Comparison of ENCODE assay signal across 8 cellular contexts in genomic region chr5:107248065-107248695, GRCh38.
A peak's percentile ranks its signal among the peaks of the same experiment; 100 is the strongest.
DNase-seq lines count a peak whose midpoint lies in the region; ATAC-seq and TF ChIP-seq lines count a peak whose summit lies in the region.

No MANE protein-coding gene starts in this region.

- H3K36me3 ChIP-seq in SK-N-SH (replicated peaks in 1 of 2; ENCODE audit: control insufficient read depth in 1 of 2, insufficient read depth in 2 of 2, low read length in 1 of 2) (no peaks in the 10 kb centered on the region), mesenchymal stem cell (ENCODE audit: control insufficient read depth in 1 of 2, insufficient read depth in 2 of 2, low read depth in 1 of 2, low read length in 2 of 2) (no peaks in the 10 kb centered on the region), tibial nerve (no peaks in the 10 kb centered on the region)

- no peak overlapping the region for H3K23ac ChIP-seq in mesenchymal stem cell (ENCODE audit: low read length in 2 of 2)

- H3K9me3 ChIP-seq in SK-N-SH: no peaks in the 10 kb centered on the region
- H3K9me3 ChIP-seq in mesenchymal stem cell (ENCODE audit: control insufficient read depth, low read length): no peaks in the 10 kb centered on the region
- H3K9me3 ChIP-seq in tibial nerve: no peaks in the 10 kb centered on the region

- no peak overlapping the region for H3K9ac ChIP-seq in SK-N-SH
- H3K9ac ChIP-seq in mesenchymal stem cell (ENCODE audit: low read length): no peak overlapping the region

- H3K4me1 ChIP-seq in SK-N-SH (ENCODE audit: control insufficient read depth in 1 of 2, insufficient read depth in 2 of 2, low read depth in 1 of 2, low read length in 1 of 2) (no peaks in the 10 kb centered on the region; a peak in 1 of 4 replicates), mesenchymal stem cell (ENCODE audit: control insufficient read depth, insufficient read depth, low read depth, low read length) (no peaks in the 10 kb centered on the region), tibial nerve (peaks cover 0 to 3% (median 0%) of the 10 kb centered on the region in 4 donors)

- H3K9me2 ChIP-seq in SK-N-SH: no peaks in the 10 kb centered on the region

- DNase-seq in Right ventricle myocardium superior: peak; percentile 53
- DNase-seq in Right ventricle myocardium inferior (ENCODE audit: missing footprints): no peak
- peak in 1 of 2 experiments; percentile 2 for DNase-seq in HL-60 (ENCODE audit: low read depth in 1 of 2, low spot score in 1 of 2)
- DNase-seq in SK-N-SH: peak; percentile 40
- DNase-seq in ecto neural progenitor cell (ENCODE audit: low spot score): peak; percentile 71
- DNase-seq in mesenchymal stem cell: peak; percentile 24
- peak; percentile 22 to 59 for DNase-seq in tibial nerve (ENCODE audit: low spot score in 2 of 2)

- H3K79me2 ChIP-seq in SK-N-SH (ENCODE audit: insufficient read depth): no peaks in the 10 kb centered on the region

- H4K20me1 ChIP-seq in SK-N-SH (ENCODE audit: insufficient read depth): no peaks in the 10 kb centered on the region

- H3K4me3 ChIP-seq in HL-60 (replicated peaks; ENCODE audit: insufficient read depth, low read length) (no peak overlapping the region), SK-N-SH (ENCODE audit: low read depth in 2 of 2, low read length in 1 of 2) (peak overlapping the region in 1 of 2 experiments; percentile 40; a peak in 1 of 4 replicates), mesenchymal stem cell (ENCODE audit: insufficient read depth in 1 of 2, low read depth in 1 of 2, low read length in 2 of 2) (no peak overlapping the region), tibial nerve (no peak overlapping the region)

- H2BK12ac ChIP-seq in mesenchymal stem cell (ENCODE audit: low read length in 2 of 2): no peak overlapping the region

- TF ChIP-seq CTCF in HL-60 (IDR thresholded peaks at IDR 0.05; ENCODE audit: insufficient read depth, low read length): peak; percentile 54
- TF ChIP-seq CTCF in SK-N-SH (IDR thresholded peaks at IDR 0.05): peak; percentile 80
- peak in 4 of 5 experiments; percentile 27 to 62 (median 52) for TF ChIP-seq CTCF in tibial nerve (IDR thresholded peaks at IDR 0.05)

- no peak overlapping the region for H4K8ac ChIP-seq in mesenchymal stem cell (ENCODE audit: low read length)

- intact Hi-C loops in Right ventricle myocardium superior (cut with DNase I): no loop called here
- intact Hi-C loops in Right ventricle myocardium inferior (cut with DNase I): no loop called here

- ATAC-seq in Right ventricle myocardium superior (ENCODE audit: poor library complexity) (peak; percentile 67), Right ventricle myocardium inferior (no peak), GM18517 (IDR thresholded peaks at IDR 0.05; ENCODE audit: unreplicated experiment) (no peak)

- 57% methylated on average over 10 of the region's 10 CpGs for WGBS in SK-N-SH (ENCODE audit: low lambda C conversion rate)
- WGBS in mesenchymal stem cell: 55% methylated on average over 10 of the region's 10 CpGs
- 63% methylated on average over 10 of the region's 10 CpGs for WGBS in tibial nerve, 2 donors

- H3K14ac ChIP-seq in mesenchymal stem cell (ENCODE audit: low read length in 2 of 2): no peak overlapping the region

- no peak for TF ChIP-seq EP300 in SK-N-SH (IDR thresholded peaks at IDR 0.05; ENCODE audit: borderline replicate concordance in 1 of 2, low read depth in 1 of 2, low read length in 1 of 2)
- no peak for TF ChIP-seq EP300 in tibial nerve (IDR thresholded peaks at IDR 0.05)

- H3K18ac ChIP-seq in mesenchymal stem cell (ENCODE audit: low read depth in 1 of 2, low read length in 2 of 2): no peak overlapping the region

- H2AK5ac ChIP-seq in mesenchymal stem cell (ENCODE audit: low read length, severe bottlenecking): no peak overlapping the region

- no peak overlapping the region for H2BK15ac ChIP-seq in mesenchymal stem cell (ENCODE audit: low read depth, poor library complexity, severe bottlenecking)

- H3K79me1 ChIP-seq in mesenchymal stem cell (replicated peaks; ENCODE audit: low read length, poor library complexity, severe bottlenecking): no peaks in the 10 kb centered on the region

- H3K4me2 ChIP-seq in SK-N-SH (no peak overlapping the region), mesenchymal stem cell (ENCODE audit: low read length, poor library complexity, severe bottlenecking) (no peak overlapping the region)

- TF ChIP-seq RAD21 in SK-N-SH (IDR thresholded peaks at IDR 0.05; ENCODE audit: low read length): peak; percentile 72

- H3K27me3 ChIP-seq in HL-60 (ENCODE audit: insufficient read depth, poor library complexity, severe bottlenecking) (no peaks in the 10 kb centered on the region), SK-N-SH (ENCODE audit: insufficient read depth) (no peaks in the 10 kb centered on the region), mesenchymal stem cell (ENCODE audit: control insufficient read depth in 1 of 2, insufficient read depth in 1 of 2, low read length in 2 of 2) (no peaks in the 10 kb centered on the region), tibial nerve (no peaks in the 10 kb centered on the region)

- H4K91ac ChIP-seq in mesenchymal stem cell (ENCODE audit: low read length): no peak overlapping the region

- no peak overlapping the region for H3K27ac ChIP-seq in HL-60 (replicated peaks)
- no peak overlapping the region for H3K27ac ChIP-seq in SK-N-SH (ENCODE audit: low read depth in 2 of 2, low read length in 1 of 2)
- H3K27ac ChIP-seq in mesenchymal stem cell (ENCODE audit: low read length, poor library complexity, severe bottlenecking): no peak overlapping the region
- no peak overlapping the region for H3K27ac ChIP-seq in tibial nerve

- H2BK120ac ChIP-seq in mesenchymal stem cell (ENCODE audit: low read depth, low read length): no peak overlapping the region

- no peak overlapping the region for H2BK5ac ChIP-seq in mesenchymal stem cell (ENCODE audit: low read depth, low read length, poor library complexity, severe bottlenecking)

- no peaks in the 10 kb centered on the region for H3F3A ChIP-seq in SK-N-SH (replicated peaks; ENCODE audit: insufficient read depth)

- TF ChIP-seq POLR2A in tibial nerve (IDR thresholded peaks at IDR 0.05): no peak

- POLR2A ChIA-PET in SK-N-SH (lab: Yijun Ruan, JAX): no interaction called here

- no peak overlapping the region for H3K4ac ChIP-seq in mesenchymal stem cell (ENCODE audit: low read depth in 1 of 2, low read length in 2 of 2)

- CTCF ChIA-PET in SK-N-SH (lab: Yijun Ruan, JAX): interaction anchor here (0.6 to 1.9 kb wide), 11 partner anchors 10 to 234 kb away, joined by 3 to 7 read pairs (median 3); no protein-coding TSS in a partner anchor

- H2AFZ ChIP-seq in SK-N-SH (ENCODE audit: low read depth) (no peak overlapping the region), mesenchymal stem cell (ENCODE audit: low read depth, low read length) (no peak overlapping the region)

TF ChIP-seq in SK-N-SH, 30 proteins besides CTCF, POLR2A, EP300 and RAD21:
- no peak for TF ChIP-seq JUND (IDR thresholded peaks at IDR 0.05)
- TF ChIP-seq SMC3 (IDR thresholded peaks at IDR 0.05; ENCODE audit: low read depth, low read length): peak; percentile 63
